In genomic region chr7:5679741-5680473, GRCh38 we compare ENCODE assay signal across 8 cellular contexts.
DNase-seq lines count a peak whose midpoint lies in the region; ATAC-seq, FAIRE-seq and TF ChIP-seq lines count a peak whose summit lies in the region.

No MANE protein-coding gene starts in this region.

- H3K4me1 ChIP-seq in smooth muscle cell (ENCODE audit: low read depth), result peaks cover 5% of the 10 kb centered on the region

- H3K27ac ChIP-seq in WERI-Rb-1 (no peak overlapping the region), smooth muscle cell (ENCODE audit: low read depth) (no peak overlapping the region)

- 88% methylated on average over 19 of the region's 19 CpGs for WGBS in smooth muscle cell (ENCODE audit: low lambda C conversion rate)

- H3K36me3 ChIP-seq in WERI-Rb-1 (no peaks in the 10 kb centered on the region), smooth muscle cell (ENCODE audit: low read depth) (no peaks in the 10 kb centered on the region)

- FAIRE-seq in GM19239 (lab: Jason Lieb, UNC), result peak; percentile 83

- peaks cover 4% of the 10 kb centered on the region for H3F3A ChIP-seq in smooth muscle cell (ENCODE audit: low read depth)

- no peaks in the 10 kb centered on the region for H3K9me3 ChIP-seq in WERI-Rb-1 (ENCODE audit: severe bottlenecking)
- no peaks in the 10 kb centered on the region for H3K9me3 ChIP-seq in smooth muscle cell (replicated peaks; ENCODE audit: low read depth)

- H3K4me3 ChIP-seq in WERI-Rb-1 (ENCODE audit: low read depth, low read length), result no peak overlapping the region
- H3K4me3 ChIP-seq in smooth muscle cell, result no peak overlapping the region

- peak; percentile 38 for DNase-seq in GM19239 (ENCODE audit: insufficient read length, low spot score)
- peak; percentile 41 for DNase-seq in retina
- no peak for DNase-seq in WERI-Rb-1
- DNase-seq in NCI-H2171 treated with DMSO at 0.1 percent for 48 hours (lab: John Stamatoyannopoulos, UW), result no peak
- DNase-seq in smooth muscle cell (lab: John Stamatoyannopoulos, UW; ENCODE audit: unreplicated experiment), result no peak

- H3K9ac ChIP-seq in smooth muscle cell (ENCODE audit: low read depth), result no peak overlapping the region

- TF ChIP-seq CTCF in WERI-Rb-1 (IDR thresholded peaks at IDR 0.05; ENCODE audit: low read depth, low read length), result no peak
- TF ChIP-seq CTCF in smooth muscle cell (IDR thresholded peaks at IDR 0.05; ENCODE audit: borderline replicate concordance, insufficient read depth, poor library complexity, severe bottlenecking), result no peak

- H2AFZ ChIP-seq in smooth muscle cell (ENCODE audit: low read depth), result no peak overlapping the region

- no peak overlapping the region for H3K4me2 ChIP-seq in smooth muscle cell

- ATAC-seq in HG03378 (IDR thresholded peaks at IDR 0.05; ENCODE audit: unreplicated experiment), result peak; percentile 46
- ATAC-seq in esophagus mucosa, result peak; percentile 34
- ATAC-seq in HG02571 (IDR thresholded peaks at IDR 0.05; ENCODE audit: unreplicated experiment), result no peak

- peaks cover 86% of the 10 kb centered on the region for H4K20me1 ChIP-seq in smooth muscle cell (ENCODE audit: low read depth)

- peaks cover 29% of the 10 kb centered on the region for H3K79me2 ChIP-seq in smooth muscle cell (ENCODE audit: low read depth)

- no peaks in the 10 kb centered on the region for H3K27me3 ChIP-seq in WERI-Rb-1 (ENCODE audit: insufficient read depth, low read depth, severe bottlenecking)
- no peaks in the 10 kb centered on the region for H3K27me3 ChIP-seq in smooth muscle cell (ENCODE audit: low read depth)

Comparison
In these comparisons a context has a peak if more than half of its experiments do, and no peak if none do; other contexts are left out.
1. DNase-seq: peak in GM19239 (single experiment) and retina (single experiment); none in WERI-Rb-1 (single experiment), NCI-H2171 treated with DMSO at 0.1 percent for 48 hours (single experiment) and smooth muscle cell (single experiment).